In genomic region chr18:49813321-49814146, GRCh38 we compare ENCODE assay signal across 8 cellular contexts. TPM values are rescaled to one million over a fixed set of nuclear protein-coding genes. Genes with fewer than 3 reads are reported as not detected.
DNase-seq lines count a peak whose midpoint lies in the region; TF ChIP-seq lines count a peak whose summit lies in the region.

Gene ACAA2 (minus strand): TSS chr18:49813533. CDS start chr18:49813484, 49 bp downstream.

- TF ChIP-seq CTCF in neural crest cell (conservative IDR thresholded peaks at IDR 0.05), result no peak

- H3K27ac Mint-ChIP-seq in neural crest cell (ENCODE audit: unreplicated experiment), result peak within 1 kb of the TSS; percentile 99

- DNase-seq in ELF-1 (ENCODE audit: low read depth, low spot score), result peak; percentile 78
- DNase-seq in GOT3 (lab: John Stamatoyannopoulos, UW), result peak; percentile 52
- DNase-seq in LHCN-M2 (ENCODE audit: low read depth), result peak; percentile 88
- peak; percentile 72 for DNase-seq in SHP77 treated with DMSO at 0.1 percent for 48 hours (lab: John Stamatoyannopoulos, UW)
- peak; percentile 93 for DNase-seq in activated effector memory CD4-positive, alpha-beta T cell treated with anti-CD3 and anti-CD28 coated beads, Interleukin-2, amount 50 U/mL, for 16 hours
- peak; percentile 85 for DNase-seq in fibroblast of the conjunctiva (ENCODE audit: low read depth)
- DNase-seq in neural crest cell (ENCODE audit: low read depth, low spot score), result peak; percentile 75
- DNase-seq in stromal cell of bone marrow (ENCODE audit: low read depth), result peak; percentile 84

- no peaks in the 10 kb centered on the region for H3K27me3 Mint-ChIP-seq in neural crest cell (ENCODE audit: low read depth)

- H3K9me3 Mint-ChIP-seq in neural crest cell, result peaks cover 9% of the 10 kb centered on the region

- peak within 1 kb of the TSS; percentile 95 for H3K4me3 Mint-ChIP-seq in neural crest cell

- H3K36me3 Mint-ChIP-seq in neural crest cell (ENCODE audit: low read depth), result peaks cover 21% of the 10 kb centered on the region

- H3K4me1 Mint-ChIP-seq in neural crest cell, result peaks cover 35% of the 10 kb centered on the region

RNA-seq across cellular contexts. Expression of gene ACAA2, which starts in this region (rescaled TPM):
- total RNA-seq in LHCN-M2 (2014; rRNA removed), result 80.1 and 84.1 TPM in 2 replicates
- polyA plus RNA-seq in LHCN-M2 (2012), result 87.2 TPM
- 67.5 and 73.0 TPM in 2 replicates for total RNA-seq in neural crest cell

Comparison
In these comparisons a context has a peak if more than half of its experiments do, and no peak if none do; other contexts are left out.
1. Peak in every context shown above with its lines: DNase-seq.